In genomic region chr12:125092872-125093680, GRCh38 we compare ENCODE assay signal across 1 cellular context.
TF ChIP-seq lines count a peak whose summit lies in the region.

No MANE protein-coding gene starts in this region.

TF ChIP-seq in HepG2, 621 proteins besides CTCF, POLR2A, EP300 and RAD21 (continues in another document):
- TF ChIP-seq IRF9 (CRISPR knock-in tag; IDR thresholded peaks at IDR 0.05; ENCODE audit: borderline replicate concordance) = peak; percentile 80; the same call in 1 of the 2 replicates
- TF ChIP-seq DZIP1 (CRISPR knock-in tag; IDR thresholded peaks at IDR 0.05) = no peak
- TF ChIP-seq PCBP1 (IDR thresholded peaks at IDR 0.05; ENCODE audit: borderline replicate concordance, low read depth, low read length) = no peak
- TF ChIP-seq KIAA2018 (CRISPR knock-in tag; IDR thresholded peaks at IDR 0.05; ENCODE audit: borderline replicate concordance) = no peak
- TF ChIP-seq E2F2 (CRISPR knock-in tag; IDR thresholded peaks at IDR 0.05; ENCODE audit: borderline replicate concordance) = no peak
- TF ChIP-seq ZIK1 (CRISPR knock-in tag; IDR thresholded peaks at IDR 0.05; ENCODE audit: borderline replicate concordance, low read depth) = no peak
- TF ChIP-seq THAP7 (CRISPR knock-in tag; IDR thresholded peaks at IDR 0.05) = no peak
- TF ChIP-seq ZNF564 (CRISPR knock-in tag; IDR thresholded peaks at IDR 0.05) = peak; percentile 38; the same call in 1 of the 2 replicates
- peak; percentile 67 for TF ChIP-seq SALL1 (CRISPR knock-in tag; IDR thresholded peaks at IDR 0.05)
- peak; percentile 51; the same call in 1 of the 2 replicates for TF ChIP-seq BCL3 (CRISPR knock-in tag; IDR thresholded peaks at IDR 0.05)
- peak; percentile 84 for TF ChIP-seq ARID4A (CRISPR knock-in tag; IDR thresholded peaks at IDR 0.05; ENCODE audit: borderline replicate concordance)
- TF ChIP-seq ZC3H4 (CRISPR knock-in tag; IDR thresholded peaks at IDR 0.05; ENCODE audit: borderline replicate concordance) = no peak
- TF ChIP-seq ZNF816 (CRISPR knock-in tag; IDR thresholded peaks at IDR 0.05; ENCODE audit: borderline replicate concordance) = no peak
- TF ChIP-seq ZNF646 (CRISPR knock-in tag; IDR thresholded peaks at IDR 0.05) = 0 out of 2 replicates have a peak, but pooled peaks have one; percentile 30
- peak; percentile 59; the same call in 1 of the 2 replicates for TF ChIP-seq ZNF251 (CRISPR knock-in tag; IDR thresholded peaks at IDR 0.05)
- TF ChIP-seq MAFG (CRISPR knock-in tag; IDR thresholded peaks at IDR 0.05) = no peak
- TF ChIP-seq ZSCAN5A (CRISPR knock-in tag; IDR thresholded peaks at IDR 0.05; ENCODE audit: borderline replicate concordance) = peak; percentile 61; the same call in 1 of the 2 replicates
- TF ChIP-seq ZNF776 (CRISPR knock-in tag; IDR thresholded peaks at IDR 0.05) = 0 out of 2 replicates have a peak, but pooled peaks have one; percentile 38
- TF ChIP-seq GABPB1 (CRISPR knock-in tag; IDR thresholded peaks at IDR 0.05) = peak; percentile 3; the same call in 1 of the 2 replicates
